8 cellular contexts compared by ENCODE assay signal in the genomic region with DNA sequence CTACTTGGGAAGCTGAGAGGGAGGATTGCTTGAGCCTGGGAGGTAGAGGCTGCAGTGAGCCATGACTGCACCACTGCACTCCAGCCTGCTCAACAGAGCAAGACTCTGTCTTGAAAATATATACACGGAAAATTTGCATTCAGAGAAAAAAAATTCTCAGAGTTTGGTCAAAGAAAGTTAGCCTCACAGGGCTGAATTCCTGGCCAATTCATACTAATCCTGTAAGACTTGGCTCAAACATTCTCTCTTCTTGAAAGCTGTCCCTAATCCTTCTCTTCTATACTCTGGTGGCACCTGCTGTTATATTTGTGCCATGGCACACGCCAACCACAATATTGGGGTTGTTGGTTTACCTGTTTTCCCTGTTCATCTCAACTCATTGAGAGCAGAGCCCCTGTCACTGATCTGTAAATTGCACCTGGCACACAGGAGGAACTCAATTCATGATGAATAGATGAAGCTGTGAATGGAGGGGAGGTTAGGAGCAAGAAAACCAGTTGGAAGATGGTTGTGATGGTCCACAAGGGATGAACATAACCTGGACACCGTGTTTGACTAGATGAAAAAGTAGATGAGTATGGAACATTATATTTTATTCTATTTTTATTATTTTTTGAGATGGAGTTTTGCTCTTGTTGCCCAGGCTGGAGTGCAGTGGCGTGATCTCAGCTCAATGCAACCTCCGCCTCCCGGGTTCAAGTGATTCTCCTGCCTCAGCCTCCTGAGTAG. TPM values are rescaled to one million over a fixed set of nuclear protein-coding genes. Genes with fewer than 3 reads are reported as not detected.
DNase-seq lines count a peak whose midpoint lies in the region; ATAC-seq and TF ChIP-seq lines count a peak whose summit lies in the region.

No MANE protein-coding gene starts in this region.

- H3K9me3 Mint-ChIP-seq in activated naive CD4-positive, alpha-beta T cell treated with anti-CD3 and anti-CD28 coated beads for 36 hours = no peaks in the 10 kb centered on the region
- no peaks in the 10 kb centered on the region for H3K9me3 Mint-ChIP-seq in WTC11
- H3K9me3 Mint-ChIP-seq in stimulated activated memory B cell treated with anti-CD40 and anti-IgM and Interleukin-4, amounts not matched to agents 10 μg/mL and 1 μg/mL and 100 μg/mL, for 72 hours = no peaks in the 10 kb centered on the region
- no peaks in the 10 kb centered on the region for H3K9me3 Mint-ChIP-seq in CD4-positive, alpha-beta T cell

- no peaks in the 10 kb centered on the region for H3K27me3 ChIP-seq in CD4-positive, alpha-beta T cell (ENCODE audit: control insufficient read depth, insufficient read depth, low read length)

- CTCF ChIA-PET in activated naive CD4-positive, alpha-beta T cell treated with anti-CD3 and anti-CD28 coated beads for 36 hours (lab: Charles Lee) = interaction anchor here (1.6 to 2.1 kb wide), 2 partner anchors 167 to 176 kb away, joined by 5 to 8 read pairs; no protein-coding TSS in a partner anchor
- CTCF ChIA-PET in WTC11 (lab: Charles Lee) = interaction anchor here (0.8 to 3.5 kb wide), 3 partner anchors 167 to 176 kb away, joined by 3 to 23 read pairs (median 5); no protein-coding TSS in a partner anchor
- CTCF ChIA-PET in CD4-positive, alpha-beta T cell (lab: Charles Lee) = interaction anchor here (0.6 to 1.5 kb wide), 2 partner anchors 167 to 170 kb away, joined by 4 to 5 read pairs; no protein-coding TSS in a partner anchor

- peak; percentile 20; the same call in 1 of the 2 replicates for ATAC-seq in WTC11
- no peak for ATAC-seq in HG02588 (IDR thresholded peaks at IDR 0.05; ENCODE audit: unreplicated experiment)
- no peak for ATAC-seq in stimulated activated memory B cell treated with anti-CD40 and anti-IgM and Interleukin-4, amounts not matched to agents 10 μg/mL and 1 μg/mL and 100 μg/mL, for 72 hours
- ATAC-seq in CD4-positive, alpha-beta T cell (ENCODE audit: poor library complexity) = no peak

- H3K4me3 Mint-ChIP-seq in activated naive CD4-positive, alpha-beta T cell treated with anti-CD3 and anti-CD28 coated beads for 36 hours = no peak overlapping the region
- no peak overlapping the region for H3K4me3 Mint-ChIP-seq in WTC11
- no peak overlapping the region for H3K4me3 Mint-ChIP-seq in stimulated activated memory B cell treated with anti-CD40 and anti-IgM and Interleukin-4, amounts not matched to agents 10 μg/mL and 1 μg/mL and 100 μg/mL, for 72 hours
- H3K4me3 Mint-ChIP-seq in CD4-positive, alpha-beta T cell = no peak overlapping the region

- H3K36me3 Mint-ChIP-seq in activated naive CD4-positive, alpha-beta T cell treated with anti-CD3 and anti-CD28 coated beads for 36 hours (ENCODE audit: low read depth) = no peaks in the 10 kb centered on the region
- H3K36me3 Mint-ChIP-seq in WTC11 = no peaks in the 10 kb centered on the region
- no peaks in the 10 kb centered on the region for H3K36me3 Mint-ChIP-seq in stimulated activated memory B cell treated with anti-CD40 and anti-IgM and Interleukin-4, amounts not matched to agents 10 μg/mL and 1 μg/mL and 100 μg/mL, for 72 hours
- no peaks in the 10 kb centered on the region for H3K36me3 Mint-ChIP-seq in CD4-positive, alpha-beta T cell (ENCODE audit: low read depth)

- H3K4me1 Mint-ChIP-seq in activated naive CD4-positive, alpha-beta T cell treated with anti-CD3 and anti-CD28 coated beads for 36 hours (ENCODE audit: low read depth) = no peaks in the 10 kb centered on the region
- H3K4me1 Mint-ChIP-seq in WTC11 = peaks cover 30% of the 10 kb centered on the region
- no peaks in the 10 kb centered on the region for H3K4me1 Mint-ChIP-seq in stimulated activated memory B cell treated with anti-CD40 and anti-IgM and Interleukin-4, amounts not matched to agents 10 μg/mL and 1 μg/mL and 100 μg/mL, for 72 hours
- no peaks in the 10 kb centered on the region for H3K4me1 Mint-ChIP-seq in CD4-positive, alpha-beta T cell (ENCODE audit: low read depth)

- POLR2A ChIA-PET in WTC11 (lab: Charles Lee) = no interaction called here
- POLR2A ChIA-PET in CD4-positive, alpha-beta T cell (lab: Charles Lee) = no interaction called here

- TF ChIP-seq CTCF in WTC11 (IDR thresholded peaks at IDR 0.05) = 0 out of 2 replicates have a peak, but pooled peaks have one; percentile 12
- TF ChIP-seq CTCF in CD4-positive, alpha-beta T cell (IDR thresholded peaks at IDR 0.05) = no peak

- H3K9me3 ChIP-seq in CD4-positive, alpha-beta T cell (ENCODE audit: control insufficient read depth, low read length) = no peaks in the 10 kb centered on the region

- DNase-seq in activated naive CD4-positive, alpha-beta T cell treated with anti-CD3 and anti-CD28 coated beads for 36 hours = peak; percentile 38
- no peak for DNase-seq in activated naive CD4-positive, alpha-beta T cell treated with anti-CD3 and anti-CD28 coated beads, Interleukin-2, amount 50 U/mL, for 16 hours
- peak; percentile 21 to 74 (median 49) for DNase-seq in NCI-H1417 (lab: John Stamatoyannopoulos, UW)
- no peak for DNase-seq in WTC11 (ENCODE audit: low spot score)
- DNase-seq in lung microvascular endothelial cell (ENCODE audit: low read depth in 2 of 2) = peak; percentile 12 to 33
- DNase-seq in CD4-positive, alpha-beta T cell = no peak

- no peaks in the 10 kb centered on the region for H3K27me3 Mint-ChIP-seq in activated naive CD4-positive, alpha-beta T cell treated with anti-CD3 and anti-CD28 coated beads for 36 hours (ENCODE audit: low read depth)
- H3K27me3 Mint-ChIP-seq in WTC11 (ENCODE audit: low read depth) = no peaks in the 10 kb centered on the region
- no peaks in the 10 kb centered on the region for H3K27me3 Mint-ChIP-seq in stimulated activated memory B cell treated with anti-CD40 and anti-IgM and Interleukin-4, amounts not matched to agents 10 μg/mL and 1 μg/mL and 100 μg/mL, for 72 hours
- no peaks in the 10 kb centered on the region for H3K27me3 Mint-ChIP-seq in CD4-positive, alpha-beta T cell

- H3K27ac Mint-ChIP-seq in activated naive CD4-positive, alpha-beta T cell treated with anti-CD3 and anti-CD28 coated beads for 36 hours = no peak overlapping the region
- no peak overlapping the region for H3K27ac Mint-ChIP-seq in WTC11
- no peak overlapping the region for H3K27ac Mint-ChIP-seq in stimulated activated memory B cell treated with anti-CD40 and anti-IgM and Interleukin-4, amounts not matched to agents 10 μg/mL and 1 μg/mL and 100 μg/mL, for 72 hours
- H3K27ac Mint-ChIP-seq in CD4-positive, alpha-beta T cell = no peak overlapping the region

- intact Hi-C loops in activated naive CD4-positive, alpha-beta T cell treated with anti-CD3 and anti-CD28 coated beads for 36 hours (cut with micrococcal nuclease) = loop anchor here (1.0 kb wide), 1 partner anchor 168 kb away; no protein-coding TSS in a partner anchor
- intact Hi-C loops in CD4-positive, alpha-beta T cell (cut with DNase I, micrococcal nuclease) = loop anchor here (1.0 to 5.0 kb wide), 2 partner anchors 167 kb away; no protein-coding TSS in a partner anchor

- H3K27ac ChIP-seq in CD4-positive, alpha-beta T cell (ENCODE audit: low read depth, low read length) = no peak overlapping the region

TF ChIP-seq in WTC11, 78 proteins besides CTCF, POLR2A, EP300 and RAD21 (continues in another document):
- TF ChIP-seq GABPB1 (CRISPR knock-in tag; IDR thresholded peaks at IDR 0.05) (no peak), EMX1 (CRISPR knock-in tag; IDR thresholded peaks at IDR 0.05) (no peak), GTF2I (CRISPR knock-in tag; conservative IDR thresholded peaks at IDR 0.05) (no peak), NR2C2 (CRISPR knock-in tag; IDR thresholded peaks at IDR 0.05) (no peak)
- TF ChIP-seq, protein P1, sequence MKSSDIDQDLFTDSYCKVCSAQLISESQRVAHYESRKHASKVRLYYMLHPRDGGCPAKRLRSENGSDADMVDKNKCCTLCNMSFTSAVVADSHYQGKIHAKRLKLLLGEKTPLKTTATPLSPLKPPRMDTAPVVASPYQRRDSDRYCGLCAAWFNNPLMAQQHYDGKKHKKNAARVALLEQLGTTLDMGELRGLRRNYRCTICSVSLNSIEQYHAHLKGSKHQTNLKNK (CRISPR knock-in tag; IDR thresholded peaks at IDR 0.05) = no peak
- TF ChIP-seq, protein P2, sequence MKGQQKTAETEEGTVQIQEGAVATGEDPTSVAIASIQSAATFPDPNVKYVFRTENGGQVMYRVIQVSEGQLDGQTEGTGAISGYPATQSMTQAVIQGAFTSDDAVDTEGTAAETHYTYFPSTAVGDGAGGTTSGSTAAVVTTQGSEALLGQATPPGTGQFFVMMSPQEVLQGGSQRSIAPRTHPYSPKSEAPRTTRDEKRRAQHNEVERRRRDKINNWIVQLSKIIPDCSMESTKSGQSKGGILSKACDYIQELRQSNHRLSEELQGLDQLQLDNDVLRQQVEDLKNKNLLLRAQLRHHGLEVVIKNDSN (CRISPR knock-in tag; IDR thresholded peaks at IDR 0.05) = no peak
- TF ChIP-seq, protein P3, sequence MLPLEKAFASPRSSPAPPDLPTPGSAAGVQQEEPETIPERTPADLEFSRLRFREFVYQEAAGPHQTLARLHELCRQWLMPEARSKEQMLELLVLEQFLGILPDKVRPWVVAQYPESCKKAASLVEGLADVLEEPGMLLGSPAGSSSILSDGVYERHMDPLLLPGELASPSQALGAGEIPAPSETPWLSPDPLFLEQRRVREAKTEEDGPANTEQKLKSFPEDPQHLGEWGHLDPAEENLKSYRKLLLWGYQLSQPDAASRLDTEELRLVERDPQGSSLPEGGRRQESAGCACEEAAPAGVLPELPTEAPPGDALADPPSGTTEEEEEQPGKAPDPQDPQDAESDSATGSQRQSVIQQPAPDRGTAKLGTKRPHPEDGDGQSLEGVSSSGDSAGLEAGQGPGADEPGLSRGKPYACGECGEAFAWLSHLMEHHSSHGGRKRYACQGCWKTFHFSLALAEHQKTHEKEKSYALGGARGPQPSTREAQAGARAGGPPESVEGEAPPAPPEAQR (CRISPR knock-in tag; IDR thresholded peaks at IDR 0.05) = no peak
- TF ChIP-seq, protein P4, sequence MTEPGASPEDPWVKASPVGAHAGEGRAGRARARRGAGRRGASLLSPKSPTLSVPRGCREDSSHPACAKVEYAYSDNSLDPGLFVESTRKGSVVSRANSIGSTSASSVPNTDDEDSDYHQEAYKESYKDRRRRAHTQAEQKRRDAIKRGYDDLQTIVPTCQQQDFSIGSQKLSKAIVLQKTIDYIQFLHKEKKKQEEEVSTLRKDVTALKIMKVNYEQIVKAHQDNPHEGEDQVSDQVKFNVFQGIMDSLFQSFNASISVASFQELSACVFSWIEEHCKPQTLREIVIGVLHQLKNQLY (CRISPR knock-in tag; IDR thresholded peaks at IDR 0.05) = no peak

RNA-seq across cellular contexts. Expression of a gene that starts 36.8 kb away (rescaled TPM):
- total RNA-seq in activated naive CD4-positive, alpha-beta T cell treated with anti-CD3 and anti-CD28 coated beads for 36 hours = 1 to 10 TPM; 5.8 to 6.2 TPM
- total RNA-seq in WTC11 (2021) = 21.7 to 24.5 TPM (median 22.5 TPM) in 3 replicates
- total RNA-seq in lung microvascular endothelial cell = 15.3 and 16.5 TPM in 2 replicates
- 1 to 10 TPM; 1.4 to 1.6 TPM for total RNA-seq in CD4-positive, alpha-beta T cell

RNA-seq across cellular contexts. Expression of a gene that starts 40.7 kb away (rescaled TPM):
- 10 to 100 TPM; 34.0 to 35.4 TPM for total RNA-seq in activated naive CD4-positive, alpha-beta T cell treated with anti-CD3 and anti-CD28 coated beads for 36 hours
- total RNA-seq in WTC11 (2021) = 24.4 to 25.4 TPM (median 24.9 TPM) in 3 replicates
- total RNA-seq in lung microvascular endothelial cell = 33.8 and 44.2 TPM in 2 replicates
- total RNA-seq in CD4-positive, alpha-beta T cell = 10 to 100 TPM; 94.5 to 98.3 TPM

Comparison
In these comparisons a context has a peak if more than half of its experiments do, and no peak if none do; other contexts are left out.
1. DNase-seq: peak in activated naive CD4-positive, alpha-beta T cell treated with anti-CD3 and anti-CD28 coated beads for 36 hours (single experiment), NCI-H1417 (3 of 3) and lung microvascular endothelial cell (2 of 2); none in activated naive CD4-positive, alpha-beta T cell treated with anti-CD3 and anti-CD28 coated beads, Interleukin-2, amount 50 U/mL, for 16 hours (single experiment), WTC11 (single experiment) and CD4-positive, alpha-beta T cell (0 of 10).